ENCODE assay signal across 19 cellular contexts in genomic region chr16:15919331-15919730, GRCh38. TPM values are rescaled to one million over a fixed set of nuclear protein-coding genes. Genes with fewer than 3 reads are reported as not detected.
DNase-seq lines count a peak whose midpoint lies in the region; ATAC-seq and TF ChIP-seq lines count a peak whose summit lies in the region.
"Had no signal": no experiment of that assay in that cellular context is flagged by ENCODE, and none has a peak within 500 bp of the region (broad histone marks: within the 10 kb centered on the region; RNA-seq: fewer than 3 reads in every experiment).

No MANE protein-coding gene starts in this region.

- DNase-seq in EL: peak; percentile 39
- peak; percentile 34 for DNase-seq in LHCN-M2 (ENCODE audit: low read depth)
- peak; percentile 12 for DNase-seq in mammary epithelial cell
- peak; percentile 15 for DNase-seq in posterior vena cava (ENCODE audit: low spot score)
- no peak for DNase-seq in activated CD4-positive, CD25-positive, alpha-beta regulatory T cell (lab: John Stamatoyannopoulos, UW)
- no peak for DNase-seq in Peyer's patch
- DNase-seq: CD8-positive, alpha-beta T cell; DMS53; MV-4-11; NCI-H1694 treated with DMSO at 0.1 percent for 48 hours; NCI-H2107; NCI-H524; NCI-H82; Right ventricle myocardium superior had no signal

- intact Hi-C loops in mammary epithelial cell (cut with micrococcal nuclease): no loop called here
- intact Hi-C loops in posterior vena cava (cut with DNase I): no loop called here

- H3K4me1 ChIP-seq in mammary epithelial cell (ENCODE audit: insufficient read depth, low read length): peaks cover 8% of the 10 kb centered on the region
- no peaks in the 10 kb centered on the region for H3K4me1 ChIP-seq in Peyer's patch
- H3K4me1 ChIP-seq: BLaER1 treated with 17β-estradiol and CSF1 and Interleukin-3, amounts not matched to agents 10 nM and 100 nM; HAP-1 had no signal

- H3K36me3 ChIP-seq in mammary epithelial cell (ENCODE audit: insufficient read depth, low read length) (no peaks in the 10 kb centered on the region), Peyer's patch (no peaks in the 10 kb centered on the region)
- H3K36me3 ChIP-seq: BLaER1 treated with 17β-estradiol and CSF1 and Interleukin-3, amounts not matched to agents 10 nM and 100 nM; HAP-1 had no signal

- H3K79me2 ChIP-seq in mammary epithelial cell (ENCODE audit: insufficient read depth, low read length): no peaks in the 10 kb centered on the region

- WGBS in mammary epithelial cell (ENCODE audit: low coverage, missing lambda C conversion rate): no CpG with 5 or more reads among the region's 6 CpGs

- TF ChIP-seq CTCF in mammary epithelial cell (conservative IDR thresholded peaks at IDR 0.05 in 1 of 2, IDR thresholded peaks at IDR 0.05 in 1 of 2; ENCODE audit: extremely low read depth in 1 of 2, insufficient read depth in 1 of 2, low read depth in 1 of 2, low read length in 2 of 2) (no peak), Peyer's patch (IDR thresholded peaks at IDR 0.05) (no peak)

- no peak overlapping the region for H3K9ac ChIP-seq in mammary epithelial cell (ENCODE audit: insufficient read depth, low read length)
- H3K9ac ChIP-seq: BLaER1 treated with 17β-estradiol and CSF1 and Interleukin-3, amounts not matched to agents 10 nM and 100 nM had no signal

- no TSS peak for BruUV-seq in mammary epithelial cell (replicated peaks; lab: Mats Ljungman, UMichigan)

- in situ Hi-C loops in mammary epithelial cell (cut with MboI; ENCODE audit: low sequenced_read_pairs in 2 of 2): no loop called here

- no peaks in the 10 kb centered on the region for H3K9me3 ChIP-seq in mammary epithelial cell (replicated peaks; ENCODE audit: insufficient read depth, low read length)
- H3K9me3 ChIP-seq in Peyer's patch: no peaks in the 10 kb centered on the region
- H3K9me3 ChIP-seq: HAP-1 had no signal

- H3K27me3 ChIP-seq in mammary epithelial cell (ENCODE audit: insufficient read depth, low read length) (no peaks in the 10 kb centered on the region), Peyer's patch (no peaks in the 10 kb centered on the region)
- H3K27me3 ChIP-seq: BLaER1 treated with 17β-estradiol and CSF1 and Interleukin-3, amounts not matched to agents 10 nM and 100 nM had no signal

- H3K4me3 ChIP-seq in mammary epithelial cell (replicated peaks in 1 of 3; ENCODE audit: insufficient read depth in 1 of 3, low read depth in 2 of 3, low read length in 3 of 3) (no peak overlapping the region), Peyer's patch (no peak overlapping the region)
- H3K4me3 ChIP-seq: BLaER1 treated with 17β-estradiol and CSF1 and Interleukin-3, amounts not matched to agents 10 nM and 100 nM; HAP-1; K562; SK-N-MC had no signal

- H4K20me1 ChIP-seq in mammary epithelial cell (ENCODE audit: insufficient read depth, low read length): no peaks in the 10 kb centered on the region
- H4K20me1 ChIP-seq: BLaER1 treated with 17β-estradiol and CSF1 and Interleukin-3, amounts not matched to agents 10 nM and 100 nM had no signal

- no peak for ATAC-seq in GM21619 (IDR thresholded peaks at IDR 0.05; ENCODE audit: unreplicated experiment)
- ATAC-seq: CD8-positive, alpha-beta T cell; K562 had no signal

- peak overlapping the region; percentile 81 for H3K27ac ChIP-seq in mammary epithelial cell (ENCODE audit: insufficient read depth, low read depth, low read length)
- no peak overlapping the region for H3K27ac ChIP-seq in Peyer's patch
- H3K27ac ChIP-seq: BLaER1 treated with 17β-estradiol and CSF1 and Interleukin-3, amounts not matched to agents 10 nM and 100 nM; SK-N-MC had no signal

- no peak overlapping the region for H2AFZ ChIP-seq in mammary epithelial cell (ENCODE audit: low read depth, low read length)

- no peak overlapping the region for H3K4me2 ChIP-seq in mammary epithelial cell (ENCODE audit: insufficient read depth, low read depth, low read length)
- H3K4me2 ChIP-seq: BLaER1 treated with 17β-estradiol and CSF1 and Interleukin-3, amounts not matched to agents 10 nM and 100 nM had no signal

- CTCF ChIA-PET in mammary epithelial cell (lab: Charles Lee; ENCODE audit: low non-redundant PET): no interaction called here

- dilution Hi-C loops in mammary epithelial cell (cut with HindIII; ENCODE audit: low sequenced_read_pairs): no loop called here

- no peak for TF ChIP-seq POLR2A in Peyer's patch (IDR thresholded peaks at IDR 0.05)

RNA-seq across cellular contexts. Expression of gene ABCC1, which starts 30.1 kb away (rescaled TPM):
- total RNA-seq in LHCN-M2 (2014; rRNA removed) (10.3 and 11.5 TPM in 2 replicates), mammary epithelial cell (10 to 100 TPM; 45.5 to 47.2 TPM), posterior vena cava (10 to 100 TPM; 26.2 to 27.8 TPM), Peyer's patch (100 to 1,000 TPM in 1 of 4 donors, 10 to 100 TPM in 3; 17.3 to 105 (median 28.3) TPM)
- polyA plus RNA-seq in LHCN-M2 (2012): 20.4 TPM
- 25.3 TPM for polyA plus RNA-seq in mammary epithelial cell
- 137 TPM for polyA minus RNA-seq in mammary epithelial cell

RNA-seq across cellular contexts. Expression of gene CEP20, which starts 30.9 kb away (rescaled TPM):
- 69.6 and 94.3 TPM in 2 replicates for total RNA-seq in LHCN-M2 (2014; rRNA removed)
- 18.9 TPM for polyA plus RNA-seq in LHCN-M2 (2012)
- 10 to 100 TPM; 40.1 to 45.8 TPM for total RNA-seq in mammary epithelial cell
- polyA plus RNA-seq in mammary epithelial cell: 17.7 TPM
- polyA minus RNA-seq in mammary epithelial cell: 8.6 TPM
- 10 to 100 TPM; 25.7 to 25.8 TPM for total RNA-seq in posterior vena cava
- total RNA-seq in Peyer's patch: 10 to 100 TPM; 13.5 to 33.0 (median 17.4) TPM

Comparison
In these comparisons a context has a peak if more than half of its experiments do, and no peak if none do; other contexts are left out.
1. DNase-seq: peak in EL (single experiment), LHCN-M2 (single experiment), mammary epithelial cell (single experiment) and posterior vena cava (single experiment); none in activated CD4-positive, CD25-positive, alpha-beta regulatory T cell (0 of 4) and Peyer's patch (0 of 3).